ENCODE assay signal across 17 cellular contexts in the genomic region with DNA sequence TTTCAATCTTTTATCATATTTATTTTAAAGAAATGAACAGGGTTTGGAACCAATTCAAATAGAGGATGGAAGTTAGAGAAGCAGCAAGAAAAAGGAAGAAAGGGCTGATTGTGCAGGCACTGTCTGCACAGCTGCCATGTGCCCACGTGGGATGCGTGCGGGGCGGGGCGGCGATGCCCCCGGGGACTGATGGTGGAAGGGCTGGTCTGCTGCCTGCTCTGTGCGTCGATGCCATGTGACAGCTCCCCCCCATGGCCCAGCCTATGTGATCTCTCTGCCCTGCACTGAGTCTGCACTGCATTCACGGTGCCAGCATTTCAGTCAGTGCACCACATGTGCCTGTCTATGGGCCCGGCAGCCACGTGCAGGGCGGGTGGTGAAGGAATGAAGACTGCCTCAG.
DNase-seq lines count a peak whose midpoint lies in the region; ATAC-seq, FAIRE-seq and TF ChIP-seq lines count a peak whose summit lies in the region.
"Had no signal": no experiment of that assay in that cellular context is flagged by ENCODE, and none has a peak within 500 bp of the region (broad histone marks: within the 10 kb centered on the region; RNA-seq: fewer than 3 reads in every experiment).

No MANE protein-coding gene starts in this region.

- no peaks in the 10 kb centered on the region for H3K79me1 ChIP-seq in neuronal stem cell (ENCODE audit: low read depth, low read length)

- intact Hi-C loops in adrenal gland (cut with DNase I): no loop called here

- H4K8ac ChIP-seq in neuronal stem cell (ENCODE audit: low read depth, low read length): no peak overlapping the region

- H2AFZ ChIP-seq in OCI-LY1 (ENCODE audit: low read length): no peak overlapping the region
- no peak overlapping the region for H2AFZ ChIP-seq in neuronal stem cell (ENCODE audit: low read length)

- no peaks in the 10 kb centered on the region for H3K79me2 ChIP-seq in OCI-LY1 (ENCODE audit: insufficient read depth, low read length)

- peaks cover 7% of the 10 kb centered on the region; the same call in 1 of the 2 replicates for H3F3A ChIP-seq in OCI-LY1 (ENCODE audit: insufficient read depth, low read length)

- H2AK5ac ChIP-seq in neuronal stem cell (ENCODE audit: low read depth, low read length): no peak overlapping the region

- H3K4me3 ChIP-seq in OCI-LY1 (ENCODE audit: low read depth, low read length, poor library complexity, severe bottlenecking) (no peak overlapping the region), neuronal stem cell (ENCODE audit: low read length in 2 of 2) (no peak overlapping the region), adrenal gland (no peak overlapping the region), gastroesophageal sphincter (no peak overlapping the region)
- H3K4me3 ChIP-seq: left ventricle myocardium inferior, MG63, SK-N-MC had no signal

- H3K9me3 ChIP-seq in OCI-LY1 (ENCODE audit: low read length): 0 out of 2 replicates have a peak, but pooled peaks cover 3% of the 10 kb centered on the region
- H3K9me3 ChIP-seq in neuronal stem cell (replicated peaks in 1 of 2; ENCODE audit: control insufficient read depth in 2 of 2, insufficient read depth in 1 of 2, low read depth in 1 of 2, low read length in 2 of 2): peaks cover 9 to 10% of the 10 kb centered on the region in 2 donors
- no peaks in the 10 kb centered on the region for H3K9me3 ChIP-seq in adrenal gland (replicated peaks in 1 of 3)
- H3K9me3 ChIP-seq in gastroesophageal sphincter: no peaks in the 10 kb centered on the region
- H3K9me3 ChIP-seq: MG63 had no signal

- H3K4ac ChIP-seq in neuronal stem cell (ENCODE audit: low read length): no peak overlapping the region

- H3K27ac ChIP-seq in OCI-LY1 (ENCODE audit: low read depth, low read length, poor library complexity, severe bottlenecking) (peak overlapping the region; percentile 41), cingulate gyrus (ENCODE audit: low read depth, low read length) (peak overlapping the region; percentile 73), neuronal stem cell (replicated peaks; ENCODE audit: low read length) (no peak overlapping the region), adrenal gland (no peak overlapping the region), gastroesophageal sphincter (no peak overlapping the region)
- H3K27ac ChIP-seq: left ventricle myocardium inferior, SK-N-MC had no signal

- H3K9me2 ChIP-seq in OCI-LY1 (ENCODE audit: low read depth, low read length): no peaks in the 10 kb centered on the region

- H2BK5ac ChIP-seq in neuronal stem cell (ENCODE audit: low read length): no peak overlapping the region

- no CpG with 5 or more reads among the region's 13 CpGs for WGBS in neuronal stem cell (ENCODE audit: extremely low coverage in 2 of 2, insufficient read length in 2 of 2, insufficient replicate concordance in 1 of 2), 2 donors
- 91 to 96% (median 93%) methylated on average over 13 of the region's 13 CpGs for WGBS in adrenal gland, 4 donors
- 83 to 86% methylated on average over 3 to 13 of the region's 13 CpGs for WGBS in gastroesophageal sphincter (ENCODE audit: low coverage in 1 of 2), 2 donors

- no peak for TF ChIP-seq POLR2A in adrenal gland (IDR thresholded peaks at IDR 0.05)
- TF ChIP-seq POLR2A in H54 (IDR thresholded peaks at IDR 0.05; ENCODE audit: low read depth, low read length): no peak
- no peak for TF ChIP-seq POLR2A in gastroesophageal sphincter (IDR thresholded peaks at IDR 0.05)

- H3K4me2 ChIP-seq in OCI-LY1 (ENCODE audit: low read length): no peak overlapping the region
- no peak overlapping the region for H3K4me2 ChIP-seq in neuronal stem cell (ENCODE audit: insufficient read depth, low read length, poor library complexity, severe bottlenecking)

- no peak for FAIRE-seq in H54 (lab: Jason Lieb, UNC)
- FAIRE-seq: endothelial cell of umbilical vein had no signal

- no peak overlapping the region for H3K14ac ChIP-seq in neuronal stem cell (ENCODE audit: low read length)

- H3K4me1 ChIP-seq in OCI-LY1 (ENCODE audit: insufficient read depth, low read length, severe bottlenecking) (peaks cover 43% of the 10 kb centered on the region), neuronal stem cell (ENCODE audit: control insufficient read depth in 2 of 2, insufficient read depth in 1 of 2, low read depth in 1 of 2, low read length in 2 of 2) (no peaks in the 10 kb centered on the region), adrenal gland (replicated peaks in 1 of 2) (no peaks in the 10 kb centered on the region), gastroesophageal sphincter (no peaks in the 10 kb centered on the region)
- H3K4me1 ChIP-seq: left ventricle myocardium inferior had no signal

- TF ChIP-seq EP300 in gastroesophageal sphincter (IDR thresholded peaks at IDR 0.05): no peak

- no peak overlapping the region for H2BK120ac ChIP-seq in neuronal stem cell (ENCODE audit: low read depth, low read length)

- H4K20me1 ChIP-seq in OCI-LY1 (ENCODE audit: insufficient read depth, low read length): no peaks in the 10 kb centered on the region

- peaks cover 14% of the 10 kb centered on the region; the same call in 1 of the 2 replicates for H3K36me3 ChIP-seq in OCI-LY1 (ENCODE audit: insufficient read depth, low read length)
- peaks cover 7 to 31% of the 10 kb centered on the region in 2 donors for H3K36me3 ChIP-seq in neuronal stem cell (replicated peaks in 1 of 2; ENCODE audit: control insufficient read depth in 2 of 2, insufficient read depth in 2 of 2, low read length in 2 of 2)
- no peaks in the 10 kb centered on the region for H3K36me3 ChIP-seq in adrenal gland (replicated peaks in 1 of 2)
- H3K36me3 ChIP-seq in gastroesophageal sphincter: peaks cover 5 to 85% of the 10 kb centered on the region in 2 donors
- H3K36me3 ChIP-seq: MG63 had no signal

- H3K9ac ChIP-seq in OCI-LY1 (ENCODE audit: low read length): no peak overlapping the region
- H3K9ac ChIP-seq in neuronal stem cell (ENCODE audit: low read depth, low read length, poor library complexity): no peak overlapping the region

- no peak overlapping the region for H3K23ac ChIP-seq in neuronal stem cell (ENCODE audit: low read depth, low read length, poor library complexity)

- no peak overlapping the region for H2BK15ac ChIP-seq in neuronal stem cell (ENCODE audit: low read length)

- TF ChIP-seq CTCF in OCI-LY1 (IDR thresholded peaks at IDR 0.05; ENCODE audit: low read length): peak; percentile 21; the same call in 1 of the 2 replicates
- no peak for TF ChIP-seq CTCF in adrenal gland (IDR thresholded peaks at IDR 0.05)
- no peak for TF ChIP-seq CTCF in gastroesophageal sphincter (IDR thresholded peaks at IDR 0.05)

- H3K27me3 ChIP-seq in OCI-LY1 (ENCODE audit: insufficient read depth, low read length) (no peaks in the 10 kb centered on the region), neuronal stem cell (ENCODE audit: control insufficient read depth in 3 of 3, insufficient read depth in 3 of 3, low read depth in 1 of 3, low read length in 3 of 3) (no peaks in the 10 kb centered on the region), adrenal gland (no peaks in the 10 kb centered on the region), gastroesophageal sphincter (no peaks in the 10 kb centered on the region)
- H3K27me3 ChIP-seq: MG63 had no signal

- peak overlapping the region; percentile 53 for H3K18ac ChIP-seq in neuronal stem cell (ENCODE audit: low read length)

- H4K91ac ChIP-seq in neuronal stem cell (ENCODE audit: low read depth, low read length, poor library complexity): no peak overlapping the region

- ATAC-seq in gastroesophageal sphincter: no peak

- H2BK12ac ChIP-seq in neuronal stem cell (ENCODE audit: low read length): no peak overlapping the region

- DNase-seq in COLO829 (ENCODE audit: low spot score) (peak; percentile 90), neuronal stem cell (ENCODE audit: low spot score) (no peak), adrenal gland (no peak), OCI-M1 (lab: John Stamatoyannopoulos, UW) (no peak), H54 (ENCODE audit: insufficient read length, low spot score) (no peak)
- DNase-seq: activated CD4-positive, CD25-positive, alpha-beta regulatory T cell; activated effector memory CD4-positive, alpha-beta T cell treated with Interleukin-2 at 50 U/mL for 16 hours; CD8-positive, alpha-beta memory T cell; left ventricle myocardium inferior; MG63; NCI-H2107; nephron progenitor cell had no signal

Comparison
In these comparisons a context has a peak if more than half of its experiments do, and no peak if none do; other contexts are left out.
1. H3K27ac ChIP-seq: peak in OCI-LY1 (single experiment) and cingulate gyrus (single experiment); none in neuronal stem cell (single experiment), adrenal gland (0 of 5) and gastroesophageal sphincter (0 of 4).